21 cellular contexts compared by ENCODE assay signal in the genomic region with DNA sequence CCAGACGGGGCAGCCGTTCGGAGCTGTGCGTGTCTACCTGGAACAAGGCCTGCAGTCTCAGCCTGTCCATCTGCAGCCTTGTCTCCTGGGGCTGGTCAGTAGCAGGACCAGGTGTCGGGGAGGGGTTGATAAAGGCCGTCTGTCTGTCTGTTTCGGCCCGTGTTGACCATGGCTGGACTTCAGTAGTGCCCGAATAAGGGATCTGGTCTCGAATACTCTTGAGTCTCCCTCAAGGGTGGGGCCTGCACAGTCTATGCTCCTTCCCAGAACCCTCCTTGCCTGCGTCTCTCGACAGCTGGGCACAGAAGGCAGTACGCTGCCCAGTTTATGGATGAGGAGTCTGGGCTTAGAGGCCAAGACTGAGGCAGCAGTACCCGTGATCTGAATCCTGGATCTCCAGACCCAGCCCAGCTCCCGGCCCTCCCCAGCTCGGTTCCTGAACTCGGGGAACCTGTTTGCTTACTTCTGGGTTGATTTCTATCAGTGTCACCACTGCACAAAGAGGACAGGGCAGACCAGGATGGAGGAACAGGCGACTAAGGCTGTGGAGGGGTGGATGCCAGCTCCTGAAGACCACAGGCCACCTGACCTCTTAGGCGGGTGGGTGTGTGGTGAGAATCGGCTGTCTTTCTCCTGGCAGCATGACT. TPM values are rescaled to one million over a fixed set of nuclear protein-coding genes. Genes with fewer than 3 reads are reported as not detected.
"Had no signal": no experiment of that assay in that cellular context is flagged by ENCODE, and none has a peak within 500 bp of the region (broad histone marks: within the 10 kb centered on the region; RNA-seq: fewer than 3 reads in every experiment).

No MANE protein-coding gene starts in this region.

- H3K27ac Mint-ChIP-seq: activated naive CD4-positive, alpha-beta T cell treated with anti-CD3 and anti-CD28 coated beads, Interleukin-2, amount 10 ng/mL, durations not matched to agents 7 days and 5 days; immature natural killer cell; natural killer cell treated with Interleukin-12 subunit alpha and Interleukin-12 subunit beta and Interleukin-15 and Interleukin-18, amount 100 ng/mL, for 72 hours; stimulated activated memory B cell treated with anti-CD40 and anti-IgM and Interleukin-4, amounts not matched to agents 10 μg/mL and 1 μg/mL and 100 μg/mL, for 72 hours had no signal

- H3K36me3 Mint-ChIP-seq: activated naive CD4-positive, alpha-beta T cell treated with anti-CD3 and anti-CD28 coated beads, Interleukin-2, amount 10 ng/mL, durations not matched to agents 7 days and 5 days; immature natural killer cell; natural killer cell treated with Interleukin-12 subunit alpha and Interleukin-12 subunit beta and Interleukin-15 and Interleukin-18, amount 100 ng/mL, for 72 hours; stimulated activated memory B cell treated with anti-CD40 and anti-IgM and Interleukin-4, amounts not matched to agents 10 μg/mL and 1 μg/mL and 100 μg/mL, for 72 hours had no signal

- H3K9me3 Mint-ChIP-seq: activated naive CD4-positive, alpha-beta T cell treated with anti-CD3 and anti-CD28 coated beads, Interleukin-2, amount 10 ng/mL, durations not matched to agents 7 days and 5 days; activated T-cell treated with anti-CD3 and anti-CD28 coated beads, Interleukin-2, amount 50 U/mL, for 4 hours; immature natural killer cell; natural killer cell treated with Interleukin-12 subunit alpha and Interleukin-12 subunit beta and Interleukin-15 and Interleukin-18, amount 100 ng/mL, for 72 hours had no signal

- H3K4me1 ChIP-seq: lower lobe of right lung, parathyroid adenoma had no signal

- ATAC-seq: activated CD4-positive, CD25-positive, alpha-beta regulatory T cell treated with anti-CD3 and anti-CD28 coated beads, Interleukin-2, amount 50 U/mL, for 24 hours; activated T-cell treated with anti-CD3 and anti-CD28 coated beads, Interleukin-2, amount 50 U/mL, for 4 hours; gastroesophageal sphincter; lower lobe of right lung; stimulated activated memory B cell treated with anti-CD40 and anti-IgM and Interleukin-4, amounts not matched to agents 10 μg/mL and 1 μg/mL and 100 μg/mL, for 72 hours had no signal

- H3K36me3 ChIP-seq: brain microvascular endothelial cell, esophagus muscularis mucosa, gastroesophageal sphincter, lower lobe of right lung, sigmoid colon, spleen had no signal

- H3K4me3 Mint-ChIP-seq: activated naive CD4-positive, alpha-beta T cell treated with anti-CD3 and anti-CD28 coated beads, Interleukin-2, amount 10 ng/mL, durations not matched to agents 7 days and 5 days; activated T-cell treated with anti-CD3 and anti-CD28 coated beads, Interleukin-2, amount 50 U/mL, for 4 hours; immature natural killer cell; natural killer cell treated with Interleukin-12 subunit alpha and Interleukin-12 subunit beta and Interleukin-15 and Interleukin-18, amount 100 ng/mL, for 72 hours; stimulated activated memory B cell treated with anti-CD40 and anti-IgM and Interleukin-4, amounts not matched to agents 10 μg/mL and 1 μg/mL and 100 μg/mL, for 72 hours had no signal

- H3K4me3 ChIP-seq: esophagus muscularis mucosa, gastroesophageal sphincter, lower lobe of right lung, sigmoid colon, spleen, testis had no signal

- H3K9ac ChIP-seq: parathyroid adenoma had no signal

- DNase-seq: activated CD4-positive, alpha-beta T cell treated with anti-CD3 and anti-CD28 coated beads, Interleukin-2, amount 50 U/mL, for 1 hour; activated CD8-positive, alpha-beta memory T cell treated with anti-CD3 and anti-CD28 coated beads, Interleukin-2, amount 50 U/mL, for 4 hours; activated naive CD4-positive, alpha-beta T cell treated with anti-CD3 and anti-CD28 coated beads, Interleukin-2, amount 10 ng/mL, durations not matched to agents 7 days and 5 days; activated T-cell treated with anti-CD3 and anti-CD28 coated beads, Interleukin-2, amount 50 U/mL, for 4 hours; aorta; brain microvascular endothelial cell; cortex of kidney; immature natural killer cell; lower lobe of right lung; sigmoid colon; spleen; stimulated activated CD4-positive, alpha-beta T cell treated with anti-CD3 and anti-CD28 coated beads, Interleukin-4, amount 100 ng/mL, for 4 hours; T-helper 1 cell; T-helper 9 cell; testis had no signal

- H3K4me1 Mint-ChIP-seq: activated naive CD4-positive, alpha-beta T cell treated with anti-CD3 and anti-CD28 coated beads, Interleukin-2, amount 10 ng/mL, durations not matched to agents 7 days and 5 days; immature natural killer cell; stimulated activated memory B cell treated with anti-CD40 and anti-IgM and Interleukin-4, amounts not matched to agents 10 μg/mL and 1 μg/mL and 100 μg/mL, for 72 hours had no signal

- H3K27ac ChIP-seq: brain microvascular endothelial cell, esophagus muscularis mucosa, gastroesophageal sphincter, lower lobe of right lung, parathyroid adenoma, sigmoid colon, spleen, testis had no signal

- H3K9me3 ChIP-seq: esophagus muscularis mucosa, gastroesophageal sphincter, lower lobe of right lung, sigmoid colon, spleen, testis had no signal

- H2AFZ ChIP-seq: parathyroid adenoma had no signal

- H3K27me3 ChIP-seq: brain microvascular endothelial cell, sigmoid colon, testis had no signal

RNA-seq across cellular contexts. Expression of gene DLK1, which starts 23.0 kb away (rescaled TPM):
- total RNA-seq: aorta; gastroesophageal sphincter; lower lobe of right lung; natural killer cell treated with Interleukin-12 subunit alpha and Interleukin-12 subunit beta and Interleukin-15 and Interleukin-18, amount 100 ng/mL, for 72 hours had no signal
- polyA plus RNA-seq: immature natural killer cell, spleen had no signal
